In the genomic region with DNA sequence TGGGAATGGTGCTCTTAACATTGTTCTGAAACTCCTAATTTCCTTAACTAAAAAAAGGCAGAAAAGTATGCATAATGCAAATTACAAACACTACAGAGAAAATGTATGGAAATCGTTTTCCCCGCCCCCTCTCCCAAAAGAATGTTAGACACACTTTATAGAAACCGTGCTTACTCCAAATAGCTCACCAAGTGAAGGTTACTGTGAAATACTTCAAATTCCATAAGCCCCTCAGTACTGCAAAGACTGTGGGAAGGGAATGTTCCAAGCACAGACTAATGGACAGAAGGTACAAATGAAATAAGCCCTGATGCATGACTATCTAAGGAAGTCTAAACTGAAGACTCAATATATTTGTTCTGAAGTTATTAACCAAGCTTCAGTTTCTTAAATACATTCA, we compare ENCODE assay signal across 22 cellular contexts. TPM values are rescaled to one million over a fixed set of nuclear protein-coding genes. Genes with fewer than 3 reads are reported as not detected.
DNase-seq lines count a peak whose midpoint lies in the region; ATAC-seq and TF ChIP-seq lines count a peak whose summit lies in the region.
"Had no signal": no experiment of that assay in that cellular context is flagged by ENCODE, and none has a peak within 500 bp of the region (broad histone marks: within the 10 kb centered on the region; RNA-seq: fewer than 3 reads in every experiment).

No MANE protein-coding gene starts in this region.

- no peak overlapping the region for H3K4ac ChIP-seq in H9 (ENCODE audit: low read depth, low read length)

- H2AFZ ChIP-seq in H9 (ENCODE audit: low read length), result no peak overlapping the region
- H2AFZ ChIP-seq in PC-3 (ENCODE audit: low read length), result no peak overlapping the region

- H2BK12ac ChIP-seq in H9 (ENCODE audit: insufficient read length, low read depth, low read length), result no peak overlapping the region

- no peak overlapping the region for H2BK20ac ChIP-seq in H9 (ENCODE audit: low read depth, low read length, poor library complexity, severe bottlenecking)

- H3K4me1 Mint-ChIP-seq in H9, result peaks cover 38 to 44% of the 10 kb centered on the region in 2 experiments
- H3K4me1 Mint-ChIP-seq in progenitor cell of endocrine pancreas (ENCODE audit: low read depth), result peaks cover 3% of the 10 kb centered on the region

- no TSS peak for BruUV-seq in PC-3 (replicated peaks; lab: Mats Ljungman, UMichigan)

- H3K27me3 Mint-ChIP-seq in H9 (ENCODE audit: low read depth), result no peaks in the 10 kb centered on the region
- no peaks in the 10 kb centered on the region for H3K27me3 Mint-ChIP-seq in progenitor cell of endocrine pancreas
- H3K27me3 Mint-ChIP-seq: activated naive CD4-positive, alpha-beta T cell treated with anti-CD3 and anti-CD28 coated beads, Interleukin-2, amount 50 U/mL, for 24 hours; brain; CD8-positive, alpha-beta memory T cell; T-helper 17 cell had no signal

- no peak overlapping the region for H3K4me2 ChIP-seq in H9 (ENCODE audit: insufficient read depth, insufficient read length, low read length)
- H3K4me2 ChIP-seq in PC-3 (ENCODE audit: low read length), result no peak overlapping the region

- H3K9me3 ChIP-seq in H9 (ENCODE audit: control insufficient read depth, low read depth, low read length) (no peaks in the 10 kb centered on the region), PC-3 (ENCODE audit: low read length) (no peaks in the 10 kb centered on the region)
- H3K9me3 ChIP-seq: left lung, transverse colon had no signal

- DNase-seq in H9, result no peak
- peak; percentile 81 for DNase-seq in amniotic epithelial cell (ENCODE audit: low read depth)
- peak; percentile 38 for DNase-seq in iPS DF 19.7 (ENCODE audit: low read depth, low spot score)
- DNase-seq in progenitor cell of endocrine pancreas (ENCODE audit: low spot score, unreplicated experiment), result no peak
- DNase-seq in PC-3, result no peak
- DNase-seq in coronary artery (ENCODE audit: low spot score), result no peak
- DNase-seq in DMS153 treated with DMSO at 0.1 percent for 48 hours (lab: John Stamatoyannopoulos, UW; ENCODE audit: unreplicated experiment), result no peak
- DNase-seq: activated CD8-positive, alpha-beta T cell treated with anti-CD3 and anti-CD28 coated beads, Interleukin-2, amount 10 ng/mL, durations not matched to agents 7 days and 5 days; activated T-cell treated with anti-CD3 and anti-CD28 coated beads, Interleukin-2, amount 50 U/mL, for 72 hours; CD8-positive, alpha-beta memory T cell; dermis blood vessel endothelial cell; DND-41; erythroblast; left lung; NCI-H526 treated with DMSO at 0.1 percent for 48 hours; SIG-M5; stimulated activated naive CD8-positive, alpha-beta T cell treated with anti-CD3 and anti-CD28 coated beads, Interleukin-15, Interleukin-2, amounts not matched to agents 100 U/mL and 50 U/mL, for 24 hours; T-helper 17 cell; transverse colon had no signal

- H4K91ac ChIP-seq in H9 (ENCODE audit: insufficient read length, low read depth, low read length), result no peak overlapping the region

- H3T11ph ChIP-seq in H9 (ENCODE audit: low read length), result no peak overlapping the region

- H2AK5ac ChIP-seq in H9 (ENCODE audit: insufficient read length, low read length), result no peak overlapping the region

- H3K27ac ChIP-seq in H9 (ENCODE audit: insufficient read length, low read depth, low read length) (peak overlapping the region; percentile 19), PC-3 (ENCODE audit: low read length) (no peak overlapping the region), coronary artery (no peak overlapping the region)
- H3K27ac ChIP-seq: left lung, transverse colon had no signal

- ATAC-seq in HG03520 (IDR thresholded peaks at IDR 0.05; ENCODE audit: unreplicated experiment), result no peak
- no peak for ATAC-seq in PC-3
- ATAC-seq: activated CD8-positive, alpha-beta T cell treated with anti-CD3 and anti-CD28 coated beads, Interleukin-2, amount 10 ng/mL, durations not matched to agents 7 days and 5 days; activated T-cell treated with anti-CD3 and anti-CD28 coated beads, Interleukin-2, amount 50 U/mL, for 72 hours; left lung; stimulated activated naive CD8-positive, alpha-beta T cell treated with anti-CD3 and anti-CD28 coated beads, Interleukin-15, Interleukin-2, amounts not matched to agents 100 U/mL and 50 U/mL, for 24 hours; T-helper 17 cell had no signal

- no peak overlapping the region for H4K8ac ChIP-seq in H9 (replicated peaks; ENCODE audit: insufficient read length, low read depth, low read length)

- H3K18ac ChIP-seq in H9 (ENCODE audit: insufficient read length, low read depth, low read length), result no peak overlapping the region

- H3K23ac ChIP-seq in H9 (ENCODE audit: insufficient read length, low read depth, low read length), result no peak overlapping the region

- no peak overlapping the region for H2BK5ac ChIP-seq in H9 (ENCODE audit: insufficient read length, low read length)

- H3K4me1 ChIP-seq in H9 (ENCODE audit: insufficient read depth, low read length) (peaks cover 7% of the 10 kb centered on the region; the same call in 1 of the 2 replicates), PC-3 (ENCODE audit: insufficient read depth, low read length) (no peaks in the 10 kb centered on the region)

- CTCF ChIA-PET in PC-3 (lab: Charles Lee), result no interaction called here

- H3K36me3 Mint-ChIP-seq in H9 (ENCODE audit: insufficient read depth in 1 of 3, low read depth in 3 of 3) (peaks cover 0 to 6% (median 6%) of the 10 kb centered on the region in 3 experiments; a peak in 4 of 7 replicates), progenitor cell of endocrine pancreas (ENCODE audit: insufficient read depth) (peaks cover 7% of the 10 kb centered on the region)

- no peak overlapping the region for H2BK15ac ChIP-seq in H9 (ENCODE audit: low read depth, low read length)

- H3K36me3 ChIP-seq in PC-3 (ENCODE audit: low read depth, low read length), result no peaks in the 10 kb centered on the region
- H3K36me3 ChIP-seq: left lung, transverse colon had no signal

- TF ChIP-seq CTCF in H9 (conservative IDR thresholded peaks at IDR 0.05), result no peak
- TF ChIP-seq CTCF in progenitor cell of endocrine pancreas (IDR thresholded peaks at IDR 0.05; ENCODE audit: unreplicated experiment), result no peak
- TF ChIP-seq CTCF in PC-3 (conservative IDR thresholded peaks at IDR 0.05; ENCODE audit: low read depth, low read length), result no peak
- no peak for TF ChIP-seq CTCF in coronary artery (IDR thresholded peaks at IDR 0.05)

- WGBS in H9 (ENCODE audit: extremely low coverage, insufficient read length, low lambda C conversion rate), result no CpG with 5 or more reads among the region's 3 CpGs

- H3K4me3 ChIP-seq in PC-3 (ENCODE audit: low read length), result no peak overlapping the region
- H3K4me3 ChIP-seq in coronary artery, result no peak overlapping the region
- H3K4me3 ChIP-seq: left lung, transverse colon had no signal

- H3K79me1 ChIP-seq in H9 (ENCODE audit: insufficient read depth, low read depth, low read length, poor library complexity, severe bottlenecking), result peaks cover 10% of the 10 kb centered on the region

- no peaks in the 10 kb centered on the region for H4K20me1 ChIP-seq in H9 (ENCODE audit: control insufficient read depth, insufficient read depth, insufficient read length)
- no peaks in the 10 kb centered on the region for H4K20me1 ChIP-seq in PC-3 (ENCODE audit: low read length)

- H3K14ac ChIP-seq in H9 (ENCODE audit: insufficient read depth, low read length), result no peak overlapping the region

- H3K9me3 Mint-ChIP-seq in H9, result no peaks in the 10 kb centered on the region
- no peaks in the 10 kb centered on the region for H3K9me3 Mint-ChIP-seq in progenitor cell of endocrine pancreas (ENCODE audit: low read depth)
- H3K9me3 Mint-ChIP-seq: activated naive CD4-positive, alpha-beta T cell treated with anti-CD3 and anti-CD28 coated beads, Interleukin-2, amount 50 U/mL, for 24 hours; activated T-cell treated with anti-CD3 and anti-CD28 coated beads, Interleukin-2, amount 50 U/mL, for 72 hours; brain; CD8-positive, alpha-beta memory T cell had no signal

- H3K9ac ChIP-seq in H9 (ENCODE audit: extremely low read depth, insufficient read length, low read length) (no peak overlapping the region), PC-3 (ENCODE audit: low read length) (no peak overlapping the region)

- no peak overlapping the region for H4K5ac ChIP-seq in H9 (ENCODE audit: insufficient read length, low read depth, low read length)

- no peaks in the 10 kb centered on the region for H3F3A ChIP-seq in PC-3 (ENCODE audit: low read length, unreplicated experiment)

- H3K27ac Mint-ChIP-seq in H9 (peak overlapping the region; percentile 52 to 90 (median 75)), progenitor cell of endocrine pancreas (peak overlapping the region; percentile 30)
- H3K27ac Mint-ChIP-seq: activated CD8-positive, alpha-beta T cell treated with anti-CD3 and anti-CD28 coated beads, Interleukin-2, amount 10 ng/mL, durations not matched to agents 7 days and 5 days; activated naive CD4-positive, alpha-beta T cell treated with anti-CD3 and anti-CD28 coated beads, Interleukin-2, amount 50 U/mL, for 24 hours; activated T-cell treated with anti-CD3 and anti-CD28 coated beads, Interleukin-2, amount 50 U/mL, for 72 hours; brain; CD8-positive, alpha-beta memory T cell; T-helper 17 cell had no signal

- POLR2A ChIA-PET in PC-3 (lab: Charles Lee; ENCODE audit: unreplicated experiment), result no interaction called here

- H3K79me2 ChIP-seq in H9 (ENCODE audit: insufficient read depth, low read length) (peaks cover 10% of the 10 kb centered on the region; the same call in 1 of the 2 replicates), PC-3 (ENCODE audit: low read length) (peaks cover 69% of the 10 kb centered on the region)

- H2BK120ac ChIP-seq in H9 (ENCODE audit: low read depth, low read length, poor library complexity, severe bottlenecking), result no peak overlapping the region

- H3K4me3 Mint-ChIP-seq in H9 (no peak overlapping the region), progenitor cell of endocrine pancreas (ENCODE audit: low read depth) (no peak overlapping the region)
- H3K4me3 Mint-ChIP-seq: activated CD8-positive, alpha-beta T cell treated with anti-CD3 and anti-CD28 coated beads, Interleukin-2, amount 10 ng/mL, durations not matched to agents 7 days and 5 days; activated naive CD4-positive, alpha-beta T cell treated with anti-CD3 and anti-CD28 coated beads, Interleukin-2, amount 50 U/mL, for 24 hours; activated T-cell treated with anti-CD3 and anti-CD28 coated beads, Interleukin-2, amount 50 U/mL, for 72 hours; brain; CD8-positive, alpha-beta memory T cell; T-helper 17 cell had no signal

- H3K56ac ChIP-seq in H9 (ENCODE audit: insufficient read length, low read depth, low read length), result no peak overlapping the region

- no peaks in the 10 kb centered on the region for H3K9me2 ChIP-seq in PC-3 (replicated peaks; ENCODE audit: low read length)

- intact Hi-C loops in PC-3 (cut with micrococcal nuclease), result no loop called here

- H3K27me3 ChIP-seq in H9 (ENCODE audit: insufficient read depth, low read length), result no peaks in the 10 kb centered on the region
- no peaks in the 10 kb centered on the region for H3K27me3 ChIP-seq in PC-3 (ENCODE audit: low read length)
- H3K27me3 ChIP-seq: left lung, transverse colon had no signal

- H3K23me2 ChIP-seq in H9 (ENCODE audit: insufficient read length, low read depth, low read length, poor library complexity, severe bottlenecking), result no peaks in the 10 kb centered on the region

RNA-seq across cellular contexts. Expression of gene MAPKAP1, which starts 12.5 kb away (rescaled TPM):
- total RNA-seq in H9 (2021), result 86.4 and 97.0 TPM in 2 replicates
- total RNA-seq in progenitor cell of endocrine pancreas, result 61.9 and 74.6 TPM in 2 replicates
- 128 and 146 TPM in 2 replicates for total RNA-seq in PC-3 (2014; rRNA removed)

RNA-seq across cellular contexts. Expression of gene PBX3, which starts 52.7 kb away (rescaled TPM):
- 44.6 and 46.0 TPM in 2 replicates for total RNA-seq in H9 (2021)
- total RNA-seq in progenitor cell of endocrine pancreas, result 37.7 and 43.3 TPM in 2 replicates
- 8.2 and 35.5 TPM in 2 replicates for total RNA-seq in PC-3 (2014; rRNA removed)

Comparison
In these comparisons a context has a peak if more than half of its experiments do, and no peak if none do; other contexts are left out.
1. DNase-seq: peak in amniotic epithelial cell (single experiment) and iPS DF 19.7 (single experiment); none in H9 (single experiment), progenitor cell of endocrine pancreas (single experiment), PC-3 (single experiment), coronary artery (single experiment) and DMS153 treated with DMSO at 0.1 percent for 48 hours (single experiment).